ENCODE assay signal across 7 cellular contexts in genomic region chr2:68190150-68190784, GRCh38. TPM values are rescaled to one million over a fixed set of nuclear protein-coding genes. Genes with fewer than 3 reads are reported as not detected.
A peak's percentile ranks its signal among the peaks of the same experiment; 100 is the strongest.
DNase-seq lines count a peak whose midpoint lies in the region; ATAC-seq, FAIRE-seq and TF ChIP-seq lines count a peak whose summit lies in the region.
"Not testable (repeated sequence)": the region's sequence is repeated elsewhere in the genome, so short reads cannot be mapped to it uniquely, and the experiment has no call there.

No MANE protein-coding gene starts in this region.

- WGBS in psoas muscle, 3 donors = 72 to 84% (median 76%) methylated on average over 15 of the region's 15 CpGs

- FAIRE-seq in GM12892 (lab: Jason Lieb, UNC) = peak; percentile 17

- H3K79me2 ChIP-seq in OCI-LY1 (ENCODE audit: insufficient read depth, low read length) = peaks cover 72% of the 10 kb centered on the region

- H2AFZ ChIP-seq in OCI-LY1 (ENCODE audit: low read length) = not testable (repeated sequence)

- not testable (repeated sequence) for H3K36me3 Mint-ChIP-seq in activated CD4-positive, alpha-beta T cell treated with anti-CD3 and anti-CD28 coated beads, Interleukin-2, amount 10 ng/mL, durations not matched to agents 24 days and 14 days (ENCODE audit: low read depth); activated naive CD4-positive, alpha-beta T cell treated with anti-CD3 and anti-CD28 coated beads for 36 hours (ENCODE audit: low read depth); chondrocyte (ENCODE audit: low read depth); memory B cell

- CTCF ChIA-PET in activated naive CD4-positive, alpha-beta T cell treated with anti-CD3 and anti-CD28 coated beads for 36 hours (lab: Charles Lee) = interaction anchor here (0.7 to 2.7 kb wide), 3 partner anchors 10 to 196 kb away, joined by 3 to 7 read pairs (median 4); no protein-coding TSS in a partner anchor

- peaks cover 25% of the 10 kb centered on the region for H3K4me1 Mint-ChIP-seq in activated CD4-positive, alpha-beta T cell treated with anti-CD3 and anti-CD28 coated beads, Interleukin-2, amount 10 ng/mL, durations not matched to agents 24 days and 14 days
- peaks cover 61% of the 10 kb centered on the region for H3K4me1 Mint-ChIP-seq in activated naive CD4-positive, alpha-beta T cell treated with anti-CD3 and anti-CD28 coated beads for 36 hours (ENCODE audit: low read depth)
- peaks cover 39% of the 10 kb centered on the region for H3K4me1 Mint-ChIP-seq in chondrocyte (ENCODE audit: low read depth)
- H3K4me1 Mint-ChIP-seq in memory B cell = peaks cover 25% of the 10 kb centered on the region

- not testable (repeated sequence) for H3K27me3 ChIP-seq in OCI-LY1 (ENCODE audit: insufficient read depth, low read length); psoas muscle (ENCODE audit: insufficient read depth in 3 of 3, low read length in 2 of 3)

- H3K9me3 ChIP-seq in OCI-LY1 (ENCODE audit: low read length); psoas muscle: not testable (repeated sequence)

- intact Hi-C loops in activated CD4-positive, alpha-beta T cell treated with anti-CD3 and anti-CD28 coated beads, Interleukin-2, amount 10 ng/mL, durations not matched to agents 24 days and 14 days (cut with micrococcal nuclease) = not testable (repeated sequence)
- intact Hi-C loops in activated naive CD4-positive, alpha-beta T cell treated with anti-CD3 and anti-CD28 coated beads for 36 hours (cut with micrococcal nuclease) = loop anchor here (2.0 kb wide), 1 partner anchor 33 kb away; the partner anchor contains the start of gene PNO1
- intact Hi-C loops in psoas muscle (cut with DNase I) = loop anchor here in 1 of 2 donors (10.0 kb wide), 1 partner anchor 255 kb away; no protein-coding TSS in a partner anchor

- H3K27ac Mint-ChIP-seq in activated CD4-positive, alpha-beta T cell treated with anti-CD3 and anti-CD28 coated beads, Interleukin-2, amount 10 ng/mL, durations not matched to agents 24 days and 14 days = peak overlapping the region; percentile 80
- peak overlapping the region; percentile 43 for H3K27ac Mint-ChIP-seq in activated naive CD4-positive, alpha-beta T cell treated with anti-CD3 and anti-CD28 coated beads for 36 hours
- H3K27ac Mint-ChIP-seq in chondrocyte (ENCODE audit: unreplicated experiment) = peak overlapping the region; percentile 20
- H3K27ac Mint-ChIP-seq in memory B cell = not testable (repeated sequence)

- ATAC-seq in memory B cell (ENCODE audit: low read depth) = peak; percentile 19
- ATAC-seq in psoas muscle = not testable (repeated sequence)

- not testable (repeated sequence) for TF ChIP-seq POLR2A in GM12892 (IDR thresholded peaks at IDR 0.05; ENCODE audit: low read depth, low read length)

- H3K4me1 ChIP-seq in OCI-LY1 (ENCODE audit: insufficient read depth, low read length, severe bottlenecking) (peaks cover 30% of the 10 kb centered on the region), psoas muscle (peaks cover 53% of the 10 kb centered on the region)

- not testable (repeated sequence) for H4K20me1 ChIP-seq in OCI-LY1 (ENCODE audit: insufficient read depth, low read length)

- not testable (repeated sequence) for DNase-seq in GM12892 (ENCODE audit: insufficient read length); activated naive CD4-positive, alpha-beta T cell treated with anti-CD3 and anti-CD28 coated beads for 36 hours; chondrocyte (ENCODE audit: low spot score); memory B cell (ENCODE audit: low spot score in 2 of 2); psoas muscle
- peak; percentile 53 for DNase-seq in activated CD4-positive, alpha-beta T cell treated with anti-CD3 and anti-CD28 coated beads, Interleukin-2, amount 10 ng/mL, durations not matched to agents 24 days and 14 days

- not testable (repeated sequence) for H3K9me2 ChIP-seq in OCI-LY1 (ENCODE audit: low read depth, low read length)

- H3K27me3 Mint-ChIP-seq in activated CD4-positive, alpha-beta T cell treated with anti-CD3 and anti-CD28 coated beads, Interleukin-2, amount 10 ng/mL, durations not matched to agents 24 days and 14 days; activated naive CD4-positive, alpha-beta T cell treated with anti-CD3 and anti-CD28 coated beads for 36 hours (ENCODE audit: low read depth); chondrocyte (ENCODE audit: low read depth); memory B cell: not testable (repeated sequence)

- H3F3A ChIP-seq in OCI-LY1 (ENCODE audit: insufficient read depth, low read length) = not testable (repeated sequence)

- not testable (repeated sequence) for H3K4me3 Mint-ChIP-seq in activated CD4-positive, alpha-beta T cell treated with anti-CD3 and anti-CD28 coated beads, Interleukin-2, amount 10 ng/mL, durations not matched to agents 24 days and 14 days; activated naive CD4-positive, alpha-beta T cell treated with anti-CD3 and anti-CD28 coated beads for 36 hours; chondrocyte (ENCODE audit: unreplicated experiment); memory B cell

- not testable (repeated sequence) for H3K9me3 Mint-ChIP-seq in activated CD4-positive, alpha-beta T cell treated with anti-CD3 and anti-CD28 coated beads, Interleukin-2, amount 10 ng/mL, durations not matched to agents 24 days and 14 days; activated naive CD4-positive, alpha-beta T cell treated with anti-CD3 and anti-CD28 coated beads for 36 hours; chondrocyte (ENCODE audit: low read depth); memory B cell

- H3K36me3 ChIP-seq in OCI-LY1 (ENCODE audit: insufficient read depth, low read length) = peaks cover 30% of the 10 kb centered on the region; the same call in 1 of the 2 replicates
- H3K36me3 ChIP-seq in psoas muscle (ENCODE audit: insufficient read depth in 1 of 2, low read depth in 1 of 2) = peaks cover 0 to 15% of the 10 kb centered on the region in 2 donors

- H3K27ac ChIP-seq in OCI-LY1 (ENCODE audit: low read depth, low read length, poor library complexity, severe bottlenecking) = peak overlapping the region; percentile 15
- H3K27ac ChIP-seq in psoas muscle = peak overlapping the region; percentile 5

- not testable (repeated sequence) for TF ChIP-seq CTCF in OCI-LY1 (IDR thresholded peaks at IDR 0.05; ENCODE audit: low read length); chondrocyte (IDR thresholded peaks at IDR 0.05); psoas muscle (IDR thresholded peaks at IDR 0.05)

- H3K4me2 ChIP-seq in OCI-LY1 (ENCODE audit: low read length) = peak overlapping the region; percentile 39

- peak overlapping the region; percentile 4; the same call in 1 of the 2 replicates for H3K9ac ChIP-seq in OCI-LY1 (ENCODE audit: low read length)

- peak overlapping the region; percentile 0 for H3K4me3 ChIP-seq in OCI-LY1 (ENCODE audit: low read depth, low read length, poor library complexity, severe bottlenecking)
- not testable (repeated sequence) for H3K4me3 ChIP-seq in psoas muscle

RNA-seq across cellular contexts. Expression of gene PNO1, which starts 32.6 kb away (rescaled TPM):
- polyA plus RNA-seq in GM12892 (2012; ENCODE audit: missing spikeins) = 19.8 TPM
- total RNA-seq in activated CD4-positive, alpha-beta T cell treated with anti-CD3 and anti-CD28 coated beads, Interleukin-2, amount 10 ng/mL, durations not matched to agents 24 days and 14 days = 35.4 and 38.4 TPM in 2 replicates
- total RNA-seq in activated naive CD4-positive, alpha-beta T cell treated with anti-CD3 and anti-CD28 coated beads for 36 hours = 10 to 100 TPM; 14.5 to 14.6 TPM
- 11.5 to 20.7 TPM (median 12.0 TPM) in 3 replicates for total RNA-seq in chondrocyte
- total RNA-seq in psoas muscle = 10 to 100 TPM; 13.0 to 26.2 (median 24.6) TPM
- polyA plus RNA-seq in psoas muscle = 10 to 100 TPM; 22.4 to 50.8 (median 46.2) TPM
